ENCODE assay signal across 1 cellular context in genomic region chr1:204592246-204592948, GRCh38.
TF ChIP-seq lines count a peak whose summit lies in the region.

No MANE protein-coding gene starts in this region.

TF ChIP-seq in IMR-90, 13 proteins besides CTCF, POLR2A, EP300 and RAD21:
- TF ChIP-seq MAFK (IDR thresholded peaks at IDR 0.05; ENCODE audit: low read depth, low read length) (no peak), CEBPB (IDR thresholded peaks at IDR 0.05; ENCODE audit: low read depth, low read length) (no peak)
